Comparison of ENCODE assay signal across 1 cellular context in the genomic region with DNA sequence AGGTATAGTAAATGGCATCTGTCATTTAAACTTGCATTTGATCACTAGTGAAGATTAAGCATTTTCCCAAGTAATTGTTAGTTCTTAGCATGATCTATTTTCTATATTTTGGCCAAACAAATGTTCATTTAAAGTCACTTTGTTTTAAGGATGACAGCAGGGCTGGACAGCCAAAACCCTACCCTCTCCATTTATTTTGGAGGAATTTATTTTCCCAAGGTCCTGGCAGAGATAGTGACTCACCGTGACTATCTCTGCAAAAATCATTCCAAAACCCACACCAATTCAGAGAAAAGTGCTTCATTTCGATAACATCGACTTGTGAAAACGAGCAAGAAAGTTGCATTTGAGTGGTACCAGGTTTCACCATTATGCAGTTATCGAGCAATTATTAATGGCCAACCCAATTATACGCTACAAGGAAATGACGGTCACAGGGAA.
TF ChIP-seq lines count a peak whose summit lies in the region.

No MANE protein-coding gene starts in this region.

TF ChIP-seq in K562, 482 proteins besides CTCF, POLR2A, EP300 and RAD21 (continued from another document and continues in another):
- TF ChIP-seq, protein P1, sequence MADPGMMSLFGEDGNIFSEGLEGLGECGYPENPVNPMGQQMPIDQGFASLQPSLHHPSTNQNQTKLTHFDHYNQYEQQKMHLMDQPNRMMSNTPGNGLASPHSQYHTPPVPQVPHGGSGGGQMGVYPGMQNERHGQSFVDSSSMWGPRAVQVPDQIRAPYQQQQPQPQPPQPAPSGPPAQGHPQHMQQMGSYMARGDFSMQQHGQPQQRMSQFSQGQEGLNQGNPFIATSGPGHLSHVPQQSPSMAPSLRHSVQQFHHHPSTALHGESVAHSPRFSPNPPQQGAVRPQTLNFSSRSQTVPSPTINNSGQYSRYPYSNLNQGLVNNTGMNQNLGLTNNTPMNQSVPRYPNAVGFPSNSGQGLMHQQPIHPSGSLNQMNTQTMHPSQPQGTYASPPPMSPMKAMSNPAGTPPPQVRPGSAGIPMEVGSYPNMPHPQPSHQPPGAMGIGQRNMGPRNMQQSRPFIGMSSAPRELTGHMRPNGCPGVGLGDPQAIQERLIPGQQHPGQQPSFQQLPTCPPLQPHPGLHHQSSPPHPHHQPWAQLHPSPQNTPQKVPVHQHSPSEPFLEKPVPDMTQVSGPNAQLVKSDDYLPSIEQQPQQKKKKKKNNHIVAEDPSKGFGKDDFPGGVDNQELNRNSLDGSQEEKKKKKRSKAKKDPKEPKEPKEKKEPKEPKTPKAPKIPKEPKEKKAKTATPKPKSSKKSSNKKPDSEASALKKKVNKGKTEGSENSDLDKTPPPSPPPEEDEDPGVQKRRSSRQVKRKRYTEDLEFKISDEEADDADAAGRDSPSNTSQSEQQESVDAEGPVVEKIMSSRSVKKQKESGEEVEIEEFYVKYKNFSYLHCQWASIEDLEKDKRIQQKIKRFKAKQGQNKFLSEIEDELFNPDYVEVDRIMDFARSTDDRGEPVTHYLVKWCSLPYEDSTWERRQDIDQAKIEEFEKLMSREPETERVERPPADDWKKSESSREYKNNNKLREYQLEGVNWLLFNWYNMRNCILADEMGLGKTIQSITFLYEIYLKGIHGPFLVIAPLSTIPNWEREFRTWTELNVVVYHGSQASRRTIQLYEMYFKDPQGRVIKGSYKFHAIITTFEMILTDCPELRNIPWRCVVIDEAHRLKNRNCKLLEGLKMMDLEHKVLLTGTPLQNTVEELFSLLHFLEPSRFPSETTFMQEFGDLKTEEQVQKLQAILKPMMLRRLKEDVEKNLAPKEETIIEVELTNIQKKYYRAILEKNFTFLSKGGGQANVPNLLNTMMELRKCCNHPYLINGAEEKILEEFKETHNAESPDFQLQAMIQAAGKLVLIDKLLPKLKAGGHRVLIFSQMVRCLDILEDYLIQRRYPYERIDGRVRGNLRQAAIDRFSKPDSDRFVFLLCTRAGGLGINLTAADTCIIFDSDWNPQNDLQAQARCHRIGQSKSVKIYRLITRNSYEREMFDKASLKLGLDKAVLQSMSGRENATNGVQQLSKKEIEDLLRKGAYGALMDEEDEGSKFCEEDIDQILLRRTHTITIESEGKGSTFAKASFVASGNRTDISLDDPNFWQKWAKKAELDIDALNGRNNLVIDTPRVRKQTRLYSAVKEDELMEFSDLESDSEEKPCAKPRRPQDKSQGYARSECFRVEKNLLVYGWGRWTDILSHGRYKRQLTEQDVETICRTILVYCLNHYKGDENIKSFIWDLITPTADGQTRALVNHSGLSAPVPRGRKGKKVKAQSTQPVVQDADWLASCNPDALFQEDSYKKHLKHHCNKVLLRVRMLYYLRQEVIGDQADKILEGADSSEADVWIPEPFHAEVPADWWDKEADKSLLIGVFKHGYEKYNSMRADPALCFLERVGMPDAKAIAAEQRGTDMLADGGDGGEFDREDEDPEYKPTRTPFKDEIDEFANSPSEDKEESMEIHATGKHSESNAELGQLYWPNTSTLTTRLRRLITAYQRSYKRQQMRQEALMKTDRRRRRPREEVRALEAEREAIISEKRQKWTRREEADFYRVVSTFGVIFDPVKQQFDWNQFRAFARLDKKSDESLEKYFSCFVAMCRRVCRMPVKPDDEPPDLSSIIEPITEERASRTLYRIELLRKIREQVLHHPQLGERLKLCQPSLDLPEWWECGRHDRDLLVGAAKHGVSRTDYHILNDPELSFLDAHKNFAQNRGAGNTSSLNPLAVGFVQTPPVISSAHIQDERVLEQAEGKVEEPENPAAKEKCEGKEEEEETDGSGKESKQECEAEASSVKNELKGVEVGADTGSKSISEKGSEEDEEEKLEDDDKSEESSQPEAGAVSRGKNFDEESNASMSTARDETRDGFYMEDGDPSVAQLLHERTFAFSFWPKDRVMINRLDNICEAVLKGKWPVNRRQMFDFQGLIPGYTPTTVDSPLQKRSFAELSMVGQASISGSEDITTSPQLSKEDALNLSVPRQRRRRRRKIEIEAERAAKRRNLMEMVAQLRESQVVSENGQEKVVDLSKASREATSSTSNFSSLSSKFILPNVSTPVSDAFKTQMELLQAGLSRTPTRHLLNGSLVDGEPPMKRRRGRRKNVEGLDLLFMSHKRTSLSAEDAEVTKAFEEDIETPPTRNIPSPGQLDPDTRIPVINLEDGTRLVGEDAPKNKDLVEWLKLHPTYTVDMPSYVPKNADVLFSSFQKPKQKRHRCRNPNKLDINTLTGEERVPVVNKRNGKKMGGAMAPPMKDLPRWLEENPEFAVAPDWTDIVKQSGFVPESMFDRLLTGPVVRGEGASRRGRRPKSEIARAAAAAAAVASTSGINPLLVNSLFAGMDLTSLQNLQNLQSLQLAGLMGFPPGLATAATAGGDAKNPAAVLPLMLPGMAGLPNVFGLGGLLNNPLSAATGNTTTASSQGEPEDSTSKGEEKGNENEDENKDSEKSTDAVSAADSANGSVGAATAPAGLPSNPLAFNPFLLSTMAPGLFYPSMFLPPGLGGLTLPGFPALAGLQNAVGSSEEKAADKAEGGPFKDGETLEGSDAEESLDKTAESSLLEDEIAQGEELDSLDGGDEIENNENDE (IDR thresholded peaks at IDR 0.05; ENCODE audit: low read depth, low read length), result no peak
- TF ChIP-seq, protein P2, sequence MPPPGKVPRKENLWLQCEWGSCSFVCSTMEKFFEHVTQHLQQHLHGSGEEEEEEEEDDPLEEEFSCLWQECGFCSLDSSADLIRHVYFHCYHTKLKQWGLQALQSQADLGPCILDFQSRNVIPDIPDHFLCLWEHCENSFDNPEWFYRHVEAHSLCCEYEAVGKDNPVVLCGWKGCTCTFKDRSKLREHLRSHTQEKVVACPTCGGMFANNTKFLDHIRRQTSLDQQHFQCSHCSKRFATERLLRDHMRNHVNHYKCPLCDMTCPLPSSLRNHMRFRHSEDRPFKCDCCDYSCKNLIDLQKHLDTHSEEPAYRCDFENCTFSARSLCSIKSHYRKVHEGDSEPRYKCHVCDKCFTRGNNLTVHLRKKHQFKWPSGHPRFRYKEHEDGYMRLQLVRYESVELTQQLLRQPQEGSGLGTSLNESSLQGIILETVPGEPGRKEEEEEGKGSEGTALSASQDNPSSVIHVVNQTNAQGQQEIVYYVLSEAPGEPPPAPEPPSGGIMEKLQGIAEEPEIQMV (tag; conservative IDR thresholded peaks at IDR 0.05; ENCODE audit: low read depth), result no peak
- 0 out of 2 replicates have a peak, but pooled peaks have one; percentile 57 for TF ChIP-seq PREB (CRISPR knock-in tag; IDR thresholded peaks at IDR 0.05)
- peak; percentile 21 for TF ChIP-seq BRD9 (IDR thresholded peaks at IDR 0.05; ENCODE audit: low read depth, partially characterized antibody)
- no peak for TF ChIP-seq ZNF384 (IDR thresholded peaks at IDR 0.05; ENCODE audit: low read depth, low read length)
- no peak for TF ChIP-seq FUS (optimal IDR thresholded peaks at IDR 0.05; ENCODE audit: low read depth, low read length)
- TF ChIP-seq NFIX (CRISPR knock-in tag; IDR thresholded peaks at IDR 0.05; ENCODE audit: low read depth), result no peak
- no peak for TF ChIP-seq WHSC1 (IDR thresholded peaks at IDR 0.05; ENCODE audit: low read length)
- TF ChIP-seq SRSF9 (IDR thresholded peaks at IDR 0.05; ENCODE audit: borderline replicate concordance, low read depth, low read length), result no peak
- no peak for TF ChIP-seq PPARD (CRISPR knock-in tag; IDR thresholded peaks at IDR 0.05)
- TF ChIP-seq, protein P3, sequence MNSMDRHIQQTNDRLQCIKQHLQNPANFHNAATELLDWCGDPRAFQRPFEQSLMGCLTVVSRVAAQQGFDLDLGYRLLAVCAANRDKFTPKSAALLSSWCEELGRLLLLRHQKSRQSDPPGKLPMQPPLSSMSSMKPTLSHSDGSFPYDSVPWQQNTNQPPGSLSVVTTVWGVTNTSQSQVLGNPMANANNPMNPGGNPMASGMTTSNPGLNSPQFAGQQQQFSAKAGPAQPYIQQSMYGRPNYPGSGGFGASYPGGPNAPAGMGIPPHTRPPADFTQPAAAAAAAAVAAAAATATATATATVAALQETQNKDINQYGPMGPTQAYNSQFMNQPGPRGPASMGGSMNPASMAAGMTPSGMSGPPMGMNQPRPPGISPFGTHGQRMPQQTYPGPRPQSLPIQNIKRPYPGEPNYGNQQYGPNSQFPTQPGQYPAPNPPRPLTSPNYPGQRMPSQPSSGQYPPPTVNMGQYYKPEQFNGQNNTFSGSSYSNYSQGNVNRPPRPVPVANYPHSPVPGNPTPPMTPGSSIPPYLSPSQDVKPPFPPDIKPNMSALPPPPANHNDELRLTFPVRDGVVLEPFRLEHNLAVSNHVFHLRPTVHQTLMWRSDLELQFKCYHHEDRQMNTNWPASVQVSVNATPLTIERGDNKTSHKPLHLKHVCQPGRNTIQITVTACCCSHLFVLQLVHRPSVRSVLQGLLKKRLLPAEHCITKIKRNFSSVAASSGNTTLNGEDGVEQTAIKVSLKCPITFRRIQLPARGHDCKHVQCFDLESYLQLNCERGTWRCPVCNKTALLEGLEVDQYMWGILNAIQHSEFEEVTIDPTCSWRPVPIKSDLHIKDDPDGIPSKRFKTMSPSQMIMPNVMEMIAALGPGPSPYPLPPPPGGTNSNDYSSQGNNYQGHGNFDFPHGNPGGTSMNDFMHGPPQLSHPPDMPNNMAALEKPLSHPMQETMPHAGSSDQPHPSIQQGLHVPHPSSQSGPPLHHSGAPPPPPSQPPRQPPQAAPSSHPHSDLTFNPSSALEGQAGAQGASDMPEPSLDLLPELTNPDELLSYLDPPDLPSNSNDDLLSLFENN (IDR thresholded peaks at IDR 0.05; ENCODE audit: low read depth in 2 of 2, low read length in 2 of 2), result no peak
- TF ChIP-seq, protein P4, sequence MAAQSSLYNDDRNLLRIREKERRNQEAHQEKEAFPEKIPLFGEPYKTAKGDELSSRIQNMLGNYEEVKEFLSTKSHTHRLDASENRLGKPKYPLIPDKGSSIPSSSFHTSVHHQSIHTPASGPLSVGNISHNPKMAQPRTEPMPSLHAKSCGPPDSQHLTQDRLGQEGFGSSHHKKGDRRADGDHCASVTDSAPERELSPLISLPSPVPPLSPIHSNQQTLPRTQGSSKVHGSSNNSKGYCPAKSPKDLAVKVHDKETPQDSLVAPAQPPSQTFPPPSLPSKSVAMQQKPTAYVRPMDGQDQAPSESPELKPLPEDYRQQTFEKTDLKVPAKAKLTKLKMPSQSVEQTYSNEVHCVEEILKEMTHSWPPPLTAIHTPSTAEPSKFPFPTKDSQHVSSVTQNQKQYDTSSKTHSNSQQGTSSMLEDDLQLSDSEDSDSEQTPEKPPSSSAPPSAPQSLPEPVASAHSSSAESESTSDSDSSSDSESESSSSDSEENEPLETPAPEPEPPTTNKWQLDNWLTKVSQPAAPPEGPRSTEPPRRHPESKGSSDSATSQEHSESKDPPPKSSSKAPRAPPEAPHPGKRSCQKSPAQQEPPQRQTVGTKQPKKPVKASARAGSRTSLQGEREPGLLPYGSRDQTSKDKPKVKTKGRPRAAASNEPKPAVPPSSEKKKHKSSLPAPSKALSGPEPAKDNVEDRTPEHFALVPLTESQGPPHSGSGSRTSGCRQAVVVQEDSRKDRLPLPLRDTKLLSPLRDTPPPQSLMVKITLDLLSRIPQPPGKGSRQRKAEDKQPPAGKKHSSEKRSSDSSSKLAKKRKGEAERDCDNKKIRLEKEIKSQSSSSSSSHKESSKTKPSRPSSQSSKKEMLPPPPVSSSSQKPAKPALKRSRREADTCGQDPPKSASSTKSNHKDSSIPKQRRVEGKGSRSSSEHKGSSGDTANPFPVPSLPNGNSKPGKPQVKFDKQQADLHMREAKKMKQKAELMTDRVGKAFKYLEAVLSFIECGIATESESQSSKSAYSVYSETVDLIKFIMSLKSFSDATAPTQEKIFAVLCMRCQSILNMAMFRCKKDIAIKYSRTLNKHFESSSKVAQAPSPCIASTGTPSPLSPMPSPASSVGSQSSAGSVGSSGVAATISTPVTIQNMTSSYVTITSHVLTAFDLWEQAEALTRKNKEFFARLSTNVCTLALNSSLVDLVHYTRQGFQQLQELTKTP (IDR thresholded peaks at IDR 0.05; ENCODE audit: low read depth in 1 of 2, partially characterized antibody in 2 of 2), result peak; percentile 53 to 94
- no peak for TF ChIP-seq ZNF12 (CRISPR knock-in tag; IDR thresholded peaks at IDR 0.05)
- TF ChIP-seq ZNF778 (CRISPR knock-in tag; IDR thresholded peaks at IDR 0.05), result no peak
- no peak for TF ChIP-seq ZNF785 (CRISPR knock-in tag; IDR thresholded peaks at IDR 0.05)
- no peak for TF ChIP-seq MYNN (IDR thresholded peaks at IDR 0.05)
- TF ChIP-seq MYNN (CRISPR knock-in tag; IDR thresholded peaks at IDR 0.05), result no peak
- TF ChIP-seq, protein P5, sequence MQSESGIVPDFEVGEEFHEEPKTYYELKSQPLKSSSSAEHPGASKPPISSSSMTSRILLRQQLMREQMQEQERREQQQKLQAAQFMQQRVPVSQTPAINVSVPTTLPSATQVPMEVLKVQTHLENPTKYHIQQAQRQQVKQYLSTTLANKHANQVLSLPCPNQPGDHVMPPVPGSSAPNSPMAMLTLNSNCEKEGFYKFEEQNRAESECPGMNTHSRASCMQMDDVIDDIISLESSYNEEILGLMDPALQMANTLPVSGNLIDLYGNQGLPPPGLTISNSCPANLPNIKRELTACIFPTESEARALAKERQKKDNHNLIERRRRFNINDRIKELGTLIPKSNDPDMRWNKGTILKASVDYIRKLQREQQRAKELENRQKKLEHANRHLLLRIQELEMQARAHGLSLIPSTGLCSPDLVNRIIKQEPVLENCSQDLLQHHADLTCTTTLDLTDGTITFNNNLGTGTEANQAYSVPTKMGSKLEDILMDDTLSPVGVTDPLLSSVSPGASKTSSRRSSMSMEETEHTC (IDR thresholded peaks at IDR 0.05), result no peak
- TF ChIP-seq SIN3B (IDR thresholded peaks at IDR 0.05; ENCODE audit: low read depth), result no peak
- TF ChIP-seq ZNF699 (CRISPR knock-in tag; IDR thresholded peaks at IDR 0.05; ENCODE audit: insufficient replicate concordance), result no peak
- no peak for TF ChIP-seq NCOA4 (IDR thresholded peaks at IDR 0.05; ENCODE audit: partially characterized antibody)
- TF ChIP-seq FOXK2 (conservative IDR thresholded peaks at IDR 0.05 in 1 of 2, IDR thresholded peaks at IDR 0.05 in 1 of 2; ENCODE audit: low read depth in 2 of 2), result peak in 1 of 2 experiments; percentile 14; a peak in 1 of 4 replicates
- TF ChIP-seq, protein P6, sequence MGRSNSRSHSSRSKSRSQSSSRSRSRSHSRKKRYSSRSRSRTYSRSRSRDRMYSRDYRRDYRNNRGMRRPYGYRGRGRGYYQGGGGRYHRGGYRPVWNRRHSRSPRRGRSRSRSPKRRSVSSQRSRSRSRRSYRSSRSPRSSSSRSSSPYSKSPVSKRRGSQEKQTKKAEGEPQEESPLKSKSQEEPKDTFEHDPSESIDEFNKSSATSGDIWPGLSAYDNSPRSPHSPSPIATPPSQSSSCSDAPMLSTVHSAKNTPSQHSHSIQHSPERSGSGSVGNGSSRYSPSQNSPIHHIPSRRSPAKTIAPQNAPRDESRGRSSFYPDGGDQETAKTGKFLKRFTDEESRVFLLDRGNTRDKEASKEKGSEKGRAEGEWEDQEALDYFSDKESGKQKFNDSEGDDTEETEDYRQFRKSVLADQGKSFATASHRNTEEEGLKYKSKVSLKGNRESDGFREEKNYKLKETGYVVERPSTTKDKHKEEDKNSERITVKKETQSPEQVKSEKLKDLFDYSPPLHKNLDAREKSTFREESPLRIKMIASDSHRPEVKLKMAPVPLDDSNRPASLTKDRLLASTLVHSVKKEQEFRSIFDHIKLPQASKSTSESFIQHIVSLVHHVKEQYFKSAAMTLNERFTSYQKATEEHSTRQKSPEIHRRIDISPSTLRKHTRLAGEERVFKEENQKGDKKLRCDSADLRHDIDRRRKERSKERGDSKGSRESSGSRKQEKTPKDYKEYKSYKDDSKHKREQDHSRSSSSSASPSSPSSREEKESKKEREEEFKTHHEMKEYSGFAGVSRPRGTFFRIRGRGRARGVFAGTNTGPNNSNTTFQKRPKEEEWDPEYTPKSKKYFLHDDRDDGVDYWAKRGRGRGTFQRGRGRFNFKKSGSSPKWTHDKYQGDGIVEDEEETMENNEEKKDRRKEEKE (IDR thresholded peaks at IDR 0.05; ENCODE audit: borderline replicate concordance in 1 of 2, control insufficient read depth in 1 of 2, low read depth in 2 of 2, low read length in 1 of 2), result no peak
- no peak for TF ChIP-seq XRCC3 (IDR thresholded peaks at IDR 0.05)
